In the genomic region with DNA sequence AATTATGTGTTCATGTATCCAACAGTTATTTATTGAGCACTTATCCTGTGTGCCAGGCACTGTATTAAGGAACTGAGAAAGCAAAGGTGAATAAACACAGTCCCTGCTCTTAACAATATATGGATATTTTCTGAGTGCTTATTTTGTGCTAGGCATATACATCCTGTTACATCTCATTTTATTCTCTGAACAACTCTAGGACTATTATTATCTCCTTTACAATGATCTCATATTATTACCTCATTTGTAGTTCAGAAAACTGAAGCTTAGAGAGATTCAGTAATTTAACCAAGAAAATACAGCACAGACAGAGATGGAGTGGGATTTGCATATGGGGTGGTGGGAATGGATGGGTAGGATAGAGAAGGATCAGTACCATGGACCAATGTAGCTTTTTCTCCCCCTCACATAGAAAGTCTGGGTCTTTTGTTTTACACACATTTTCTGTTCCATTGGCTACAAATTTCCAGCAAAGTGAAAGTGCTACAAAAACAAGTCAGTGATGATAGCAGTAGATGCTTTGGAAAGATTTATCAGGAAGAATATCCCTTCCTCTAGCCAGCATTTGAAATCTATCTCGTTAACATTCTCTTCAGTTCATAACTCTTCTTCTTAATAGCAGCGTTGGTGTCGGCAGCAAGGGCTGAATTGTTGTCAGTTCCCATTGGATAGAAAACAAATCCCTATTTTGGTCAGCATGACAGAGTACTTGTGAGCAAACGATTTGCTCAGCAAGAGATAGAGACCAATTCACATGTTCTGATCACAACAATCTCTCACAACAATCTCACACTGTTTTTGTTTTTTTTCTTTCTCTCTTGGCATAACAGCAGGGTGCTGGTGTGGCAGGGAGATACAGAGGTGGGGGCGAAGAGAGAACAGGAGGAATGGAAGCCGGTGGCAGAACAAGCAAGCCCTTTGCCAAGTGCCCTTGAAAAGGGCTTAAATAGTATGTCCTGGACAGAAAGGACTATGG, we compare ENCODE assay signal across 12 cellular contexts.
DNase-seq lines count a peak whose midpoint lies in the region; ATAC-seq and TF ChIP-seq lines count a peak whose summit lies in the region.
"Had no signal": no experiment of that assay in that cellular context is flagged by ENCODE, and none has a peak within 500 bp of the region (broad histone marks: within the 10 kb centered on the region; RNA-seq: fewer than 3 reads in every experiment).

No MANE protein-coding gene starts in this region.

- H3K9me3 Mint-ChIP-seq in brain = no peaks in the 10 kb centered on the region
- no peaks in the 10 kb centered on the region for H3K9me3 Mint-ChIP-seq in activated T-cell treated with anti-CD3 and anti-CD28 coated beads, Interleukin-2, amount 50 U/mL, for 24 hours
- H3K9me3 Mint-ChIP-seq: stimulated activated naive CD8-positive, alpha-beta T cell treated with anti-CD3 and anti-CD28 coated beads, Interleukin-15, Interleukin-2, amounts not matched to agents 100 ng/mL and 50 ng/mL, for 24 hours had no signal

- H3K27ac Mint-ChIP-seq in brain = peak overlapping the region in 3 of 5 experiments; percentile 43 to 96 (median 70)
- H3K27ac Mint-ChIP-seq in activated T-cell treated with anti-CD3 and anti-CD28 coated beads, Interleukin-2, amount 50 U/mL, for 24 hours = no peak overlapping the region
- H3K27ac Mint-ChIP-seq: activated CD4-positive, alpha-beta T cell treated with anti-CD3 and anti-CD28 coated beads for 36 hours; activated CD8-positive, alpha-beta memory T cell treated with anti-CD3 and anti-CD28 coated beads, Interleukin-2, amount 10 ng/mL, durations not matched to agents 7 days and 5 days; stimulated activated naive CD8-positive, alpha-beta T cell treated with anti-CD3 and anti-CD28 coated beads, Interleukin-15, Interleukin-2, amounts not matched to agents 100 ng/mL and 50 ng/mL, for 24 hours had no signal

- no peaks in the 10 kb centered on the region for H3K36me3 Mint-ChIP-seq in brain
- H3K36me3 Mint-ChIP-seq in activated T-cell treated with anti-CD3 and anti-CD28 coated beads, Interleukin-2, amount 50 U/mL, for 24 hours (ENCODE audit: low read depth) = no peaks in the 10 kb centered on the region
- H3K36me3 Mint-ChIP-seq: activated CD8-positive, alpha-beta memory T cell treated with anti-CD3 and anti-CD28 coated beads, Interleukin-2, amount 10 ng/mL, durations not matched to agents 7 days and 5 days had no signal

- H3K4me3 ChIP-seq in right atrium auricular region = peak overlapping the region in 1 of 2 donors; percentile 18
- H3K4me3 ChIP-seq: right lobe of liver had no signal

- DNase-seq in right atrium auricular region (ENCODE audit: low spot score) (no peak), substantia nigra (lab: John Stamatoyannopoulos, UW) (peak in 13 of 49 donors; percentile 7 to 67 (median 30)), NCI-H1105 (lab: John Stamatoyannopoulos, UW) (no peak), glomerular visceral epithelial cell (ENCODE audit: extremely low spot score) (no peak), NCI-H146 treated with DMSO at 0.1 percent for 48 hours (lab: John Stamatoyannopoulos, UW; ENCODE audit: unreplicated experiment) (no peak)
- DNase-seq in activated T-cell treated with anti-CD3 and anti-CD28 coated beads, Interleukin-2, amount 50 U/mL, for 24 hours = no peak

- peaks cover 60% of the 10 kb centered on the region for H3K4me1 Mint-ChIP-seq in brain
- H3K4me1 Mint-ChIP-seq in activated T-cell treated with anti-CD3 and anti-CD28 coated beads, Interleukin-2, amount 50 U/mL, for 24 hours (ENCODE audit: low read depth) = peaks cover 4% of the 10 kb centered on the region

- H3K9me3 ChIP-seq in right atrium auricular region = no peaks in the 10 kb centered on the region
- H3K9me3 ChIP-seq: right lobe of liver had no signal

- H3K27me3 Mint-ChIP-seq in brain = peaks cover 20% of the 10 kb centered on the region
- peaks cover 52% of the 10 kb centered on the region for H3K27me3 Mint-ChIP-seq in activated T-cell treated with anti-CD3 and anti-CD28 coated beads, Interleukin-2, amount 50 U/mL, for 24 hours

- ATAC-seq in GM19372 (IDR thresholded peaks at IDR 0.05; ENCODE audit: low read depth, unreplicated experiment) = peak; percentile 9

- H3K27ac ChIP-seq in right atrium auricular region (peak overlapping the region; percentile 83 to 91), substantia nigra (ENCODE audit: low read depth, low read length, poor library complexity, severe bottlenecking) (peak overlapping the region; percentile 79)
- H3K27ac ChIP-seq: right lobe of liver had no signal

- no peaks in the 10 kb centered on the region for H3K27me3 ChIP-seq in right atrium auricular region
- H3K27me3 ChIP-seq: right lobe of liver had no signal

- peaks cover 0 to 16% of the 10 kb centered on the region in 2 donors for H3K4me1 ChIP-seq in right atrium auricular region

- H3K36me3 ChIP-seq in right atrium auricular region = no peaks in the 10 kb centered on the region
- H3K36me3 ChIP-seq: right lobe of liver had no signal

- peak overlapping the region; percentile 14 to 81 (median 47) for H3K4me3 Mint-ChIP-seq in brain
- H3K4me3 Mint-ChIP-seq in activated T-cell treated with anti-CD3 and anti-CD28 coated beads, Interleukin-2, amount 50 U/mL, for 24 hours = no peak overlapping the region
- H3K4me3 Mint-ChIP-seq: activated CD4-positive, alpha-beta T cell treated with anti-CD3 and anti-CD28 coated beads for 36 hours; activated CD8-positive, alpha-beta memory T cell treated with anti-CD3 and anti-CD28 coated beads, Interleukin-2, amount 10 ng/mL, durations not matched to agents 7 days and 5 days; stimulated activated naive CD8-positive, alpha-beta T cell treated with anti-CD3 and anti-CD28 coated beads, Interleukin-15, Interleukin-2, amounts not matched to agents 100 ng/mL and 50 ng/mL, for 24 hours had no signal

- TF ChIP-seq CTCF in brain (conservative IDR thresholded peaks at IDR 0.05) (no peak), right atrium auricular region (IDR thresholded peaks at IDR 0.05) (no peak)
